ENCODE assay signal across 16 cellular contexts in genomic region chr1:64162151-64162550, GRCh38. TPM values are rescaled to one million over a fixed set of nuclear protein-coding genes. Genes with fewer than 3 reads are reported as not detected.
A peak's percentile ranks its signal among the peaks of the same experiment; 100 is the strongest.
DNase-seq lines count a peak whose midpoint lies in the region; ATAC-seq and TF ChIP-seq lines count a peak whose summit lies in the region.
"Had no signal": no experiment of that assay in that cellular context is flagged by ENCODE, and none has a peak within 500 bp of the region (broad histone marks: within the 10 kb centered on the region; RNA-seq: fewer than 3 reads in every experiment).

No MANE protein-coding gene starts in this region.

- H3K36me3 Mint-ChIP-seq in activated naive CD4-positive, alpha-beta T cell treated with anti-CD3 and anti-CD28 coated beads for 36 hours (ENCODE audit: low read depth) = no peaks in the 10 kb centered on the region
- no peaks in the 10 kb centered on the region for H3K36me3 Mint-ChIP-seq in T-helper 17 cell (ENCODE audit: low read depth)
- no peaks in the 10 kb centered on the region for H3K36me3 Mint-ChIP-seq in activated CD8-positive, alpha-beta T cell treated with anti-CD3 and anti-CD28 coated beads for 36 hours (ENCODE audit: low read depth)

- peaks cover 3% of the 10 kb centered on the region for H3K27me3 Mint-ChIP-seq in activated naive CD4-positive, alpha-beta T cell treated with anti-CD3 and anti-CD28 coated beads for 36 hours (ENCODE audit: low read depth)
- peaks cover 47% of the 10 kb centered on the region for H3K27me3 Mint-ChIP-seq in T-helper 17 cell
- H3K27me3 Mint-ChIP-seq in activated CD8-positive, alpha-beta T cell treated with anti-CD3 and anti-CD28 coated beads for 36 hours = peaks cover 3% of the 10 kb centered on the region

- no peaks in the 10 kb centered on the region for H3K4me1 Mint-ChIP-seq in activated naive CD4-positive, alpha-beta T cell treated with anti-CD3 and anti-CD28 coated beads for 36 hours (ENCODE audit: low read depth)
- no peaks in the 10 kb centered on the region for H3K4me1 Mint-ChIP-seq in T-helper 17 cell
- no peaks in the 10 kb centered on the region for H3K4me1 Mint-ChIP-seq in activated CD8-positive, alpha-beta T cell treated with anti-CD3 and anti-CD28 coated beads for 36 hours (ENCODE audit: low read depth)
- H3K4me1 Mint-ChIP-seq: activated CD4-positive, alpha-beta T cell treated with anti-CD3 and anti-CD28 coated beads, Interleukin-2, amount 10 ng/mL, durations not matched to agents 7 days and 5 days had no signal

- in situ Hi-C loops in ACHN (cut with HindIII; ENCODE audit: low pct_ligation_motif_present, low pct_unique_long_range_greater_than_20kb, low sequenced_read_pairs) = no loop called here

- no peak overlapping the region for H3K4me3 Mint-ChIP-seq in activated naive CD4-positive, alpha-beta T cell treated with anti-CD3 and anti-CD28 coated beads for 36 hours
- H3K4me3 Mint-ChIP-seq in T-helper 17 cell = no peak overlapping the region
- no peak overlapping the region for H3K4me3 Mint-ChIP-seq in activated CD8-positive, alpha-beta T cell treated with anti-CD3 and anti-CD28 coated beads for 36 hours
- H3K4me3 Mint-ChIP-seq: activated CD4-positive, alpha-beta T cell treated with anti-CD3 and anti-CD28 coated beads, Interleukin-2, amount 10 ng/mL, durations not matched to agents 7 days and 5 days had no signal

- no peak for TF ChIP-seq CTCF in activated CD8-positive, alpha-beta T cell treated with anti-CD3 and anti-CD28 coated beads for 36 hours (IDR thresholded peaks at IDR 0.05)

- intact Hi-C loops in activated naive CD4-positive, alpha-beta T cell treated with anti-CD3 and anti-CD28 coated beads for 36 hours (cut with micrococcal nuclease) = no loop called here
- intact Hi-C loops in activated CD8-positive, alpha-beta T cell treated with anti-CD3 and anti-CD28 coated beads for 36 hours (cut with micrococcal nuclease) = no loop called here

- no peaks in the 10 kb centered on the region for H3K9me3 ChIP-seq in T-helper 17 cell (ENCODE audit: control insufficient read depth, low read length, poor library complexity, severe bottlenecking)
- H3K9me3 ChIP-seq: testis had no signal

- ATAC-seq in T-helper 17 cell = no peak
- ATAC-seq in activated CD8-positive, alpha-beta T cell treated with anti-CD3 and anti-CD28 coated beads for 36 hours = no peak

- no peaks in the 10 kb centered on the region for H3K9me3 Mint-ChIP-seq in activated naive CD4-positive, alpha-beta T cell treated with anti-CD3 and anti-CD28 coated beads for 36 hours
- no peaks in the 10 kb centered on the region for H3K9me3 Mint-ChIP-seq in activated CD8-positive, alpha-beta T cell treated with anti-CD3 and anti-CD28 coated beads for 36 hours
- H3K9me3 Mint-ChIP-seq: activated CD4-positive, alpha-beta T cell treated with anti-CD3 and anti-CD28 coated beads, Interleukin-2, amount 10 ng/mL, durations not matched to agents 7 days and 5 days had no signal

- no peaks in the 10 kb centered on the region for H3K27me3 ChIP-seq in layer of hippocampus (ENCODE audit: control insufficient read depth, insufficient read depth, low read length)
- H3K27me3 ChIP-seq: testis had no signal

- no peak overlapping the region for H3K27ac Mint-ChIP-seq in activated naive CD4-positive, alpha-beta T cell treated with anti-CD3 and anti-CD28 coated beads for 36 hours
- H3K27ac Mint-ChIP-seq in T-helper 17 cell = no peak overlapping the region
- no peak overlapping the region for H3K27ac Mint-ChIP-seq in activated CD8-positive, alpha-beta T cell treated with anti-CD3 and anti-CD28 coated beads for 36 hours
- H3K27ac Mint-ChIP-seq: activated CD4-positive, alpha-beta T cell treated with anti-CD3 and anti-CD28 coated beads, Interleukin-2, amount 10 ng/mL, durations not matched to agents 7 days and 5 days had no signal

- peak; percentile 25 for DNase-seq in NCI-H1436 treated with DMSO at 0.1 percent for 48 hours (lab: John Stamatoyannopoulos, UW)
- no peak for DNase-seq in NCI-H1436 (lab: John Stamatoyannopoulos, UW)
- peak; percentile 39 for DNase-seq in NCI-H69 (lab: John Stamatoyannopoulos, UW)
- DNase-seq in ACHN = no peak
- no peak for DNase-seq in activated naive CD4-positive, alpha-beta T cell treated with anti-CD3 and anti-CD28 coated beads for 36 hours
- no peak for DNase-seq in T-helper 17 cell
- DNase-seq in activated CD8-positive, alpha-beta T cell treated with anti-CD3 and anti-CD28 coated beads for 36 hours = no peak
- DNase-seq: activated CD4-positive, alpha-beta T cell treated with anti-CD3 and anti-CD28 coated beads, Interleukin-2, amount 10 ng/mL, durations not matched to agents 7 days and 5 days; activated CD8-positive, alpha-beta memory T cell treated with anti-CD3 and anti-CD28 coated beads, Interleukin-2, amount 50 U/mL, for 48 hours; hypothalamus; midbrain; NCI-H2081 treated with DMSO at 0.1 percent for 48 hours; stimulated activated CD4-positive, alpha-beta T cell treated with anti-CD3 and anti-CD28 coated beads, Interleukin-12 subunit alpha, Interleukin-12 subunit beta, amount 100 ng/mL, for 4 hours; testis had no signal

- POLR2A ChIA-PET in activated CD8-positive, alpha-beta T cell treated with anti-CD3 and anti-CD28 coated beads for 36 hours (lab: Charles Lee) = no interaction called here

- H3K27ac ChIP-seq in layer of hippocampus (ENCODE audit: low read depth, low read length) = peak overlapping the region; percentile 40
- H3K27ac ChIP-seq: testis had no signal

- CTCF ChIA-PET in activated naive CD4-positive, alpha-beta T cell treated with anti-CD3 and anti-CD28 coated beads for 36 hours (lab: Charles Lee) = interaction anchor here (1.2 kb wide), 1 partner anchor 26 kb away, joined by 3 read pairs; no protein-coding TSS in a partner anchor
- CTCF ChIA-PET in activated CD8-positive, alpha-beta T cell treated with anti-CD3 and anti-CD28 coated beads for 36 hours (lab: Charles Lee) = no interaction called here

RNA-seq across cellular contexts. Expression of gene UBE2U, which starts 41.3 kb away (rescaled TPM):
- not detected for total RNA-seq in activated naive CD4-positive, alpha-beta T cell treated with anti-CD3 and anti-CD28 coated beads for 36 hours
- total RNA-seq in T-helper 17 cell = not detected
- total RNA-seq in activated CD8-positive, alpha-beta T cell treated with anti-CD3 and anti-CD28 coated beads for 36 hours = not detected
- total RNA-seq: activated CD4-positive, alpha-beta T cell treated with anti-CD3 and anti-CD28 coated beads, Interleukin-2, amount 10 ng/mL, durations not matched to agents 7 days and 5 days; kidney epithelial cell had no signal

Comparison
In these comparisons a context has a peak if more than half of its experiments do, and no peak if none do; other contexts are left out.
1. DNase-seq: peak in NCI-H1436 treated with DMSO at 0.1 percent for 48 hours (single experiment) and NCI-H69 (single experiment); none in NCI-H1436 (single experiment), ACHN (single experiment), activated naive CD4-positive, alpha-beta T cell treated with anti-CD3 and anti-CD28 coated beads for 36 hours (single experiment), T-helper 17 cell (0 of 3) and activated CD8-positive, alpha-beta T cell treated with anti-CD3 and anti-CD28 coated beads for 36 hours (single experiment).